In the genomic region with DNA sequence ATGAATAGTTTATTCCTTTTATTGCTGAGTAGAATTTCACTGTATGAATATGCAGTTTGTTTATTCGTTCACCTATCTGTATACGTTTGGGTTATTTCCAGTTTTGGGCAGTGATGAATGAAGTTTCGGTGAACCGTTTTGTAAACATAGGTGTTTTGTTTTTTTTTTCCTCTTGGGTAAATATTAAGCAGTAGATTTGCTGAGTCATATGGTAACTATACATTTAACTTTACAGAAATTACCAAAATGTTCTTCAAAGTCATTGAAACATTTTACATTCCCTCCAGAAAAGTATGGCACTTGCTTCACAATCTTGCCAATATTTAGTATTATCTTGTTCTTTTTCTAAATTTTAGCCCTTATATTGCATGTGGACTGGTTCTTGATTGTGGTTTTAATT, we compare ENCODE assay signal across 32 cellular contexts. TPM values are rescaled to one million over a fixed set of nuclear protein-coding genes. Genes with fewer than 3 reads are reported as not detected.
"Had no signal": no experiment of that assay in that cellular context is flagged by ENCODE, and none has a peak within 500 bp of the region (broad histone marks: within the 10 kb centered on the region; RNA-seq: fewer than 3 reads in every experiment).

No MANE protein-coding gene starts in this region.

- H3K4me3 ChIP-seq: ascending aorta, colonic mucosa, esophagus squamous epithelium, gastroesophageal sphincter, heart right ventricle, hepatocyte had no signal

- FAIRE-seq: endometrium, endothelial cell of umbilical vein had no signal

- H3K27ac ChIP-seq: ascending aorta, brain microvascular endothelial cell, colonic mucosa, epithelial cell of prostate, esophagus squamous epithelium, gastroesophageal sphincter, heart right ventricle, hepatocyte had no signal

- ATAC-seq: activated CD4-positive, alpha-beta T cell treated with anti-CD3 and anti-CD28 coated beads for 36 hours; activated CD8-positive, alpha-beta memory T cell treated with anti-CD3 and anti-CD28 coated beads, Interleukin-2, amount 10 ng/mL, durations not matched to agents 7 days and 5 days; activated CD8-positive, alpha-beta T cell treated with anti-CD3 and anti-CD28 coated beads, Interleukin-2, amount 10 ng/mL, durations not matched to agents 7 days and 5 days; activated naive CD4-positive, alpha-beta T cell treated with anti-CD3 and anti-CD28 coated beads, Interleukin-2, amount 50 U/mL, for 72 hours; gastroesophageal sphincter; heart right ventricle had no signal

- H3K9me3 ChIP-seq: colonic mucosa, esophagus squamous epithelium had no signal

- H3K27me3 ChIP-seq: ascending aorta, brain microvascular endothelial cell, gastroesophageal sphincter had no signal

- H3K4me1 ChIP-seq: ascending aorta, colonic mucosa had no signal

- H2AFZ ChIP-seq: hepatocyte had no signal

- H3K79me2 ChIP-seq: hepatocyte had no signal

- DNase-seq: activated CD4-positive, alpha-beta memory T cell treated with anti-CD3 and anti-CD28 coated beads for 36 hours; activated CD4-positive, alpha-beta T cell treated with anti-CD3 and anti-CD28 coated beads for 36 hours; activated CD4-positive, alpha-beta T cell treated with anti-CD3 and anti-CD28 coated beads, Interleukin-2, amount 10 ng/mL, durations not matched to agents 24 days and 14 days; activated CD4-positive, CD25-positive, alpha-beta regulatory T cell; activated CD4-positive, CD25-positive, alpha-beta regulatory T cell treated with anti-CD3 and anti-CD28 coated beads, Interleukin-2, amount 50 U/mL, for 72 hours; activated CD8-positive, alpha-beta memory T cell treated with anti-CD3 and anti-CD28 coated beads, Interleukin-2, amount 10 ng/mL, durations not matched to agents 7 days and 5 days; activated CD8-positive, alpha-beta memory T cell treated with anti-CD3 and anti-CD28 coated beads, Interleukin-2, amount 50 U/mL, for 4 hours; activated CD8-positive, alpha-beta T cell treated with anti-CD3 and anti-CD28 coated beads, Interleukin-2, amount 10 ng/mL, durations not matched to agents 7 days and 5 days; activated effector memory CD4-positive, alpha-beta T cell treated with anti-CD3 and anti-CD28 coated beads, Interleukin-2, amount 50 U/mL, for 16 hours; activated naive CD4-positive, alpha-beta T cell; activated naive CD4-positive, alpha-beta T cell treated with anti-CD3 and anti-CD28 coated beads, Interleukin-2, amount 10 ng/mL, durations not matched to agents 7 days and 5 days; activated naive CD8-positive, alpha-beta T cell treated with anti-CD3 and anti-CD28 coated beads, Interleukin-2, amount 10 ng/mL, durations not matched to agents 7 days and 5 days; activated T-cell treated with anti-CD3 and anti-CD28 coated beads, Interleukin-2, amount 50 U/mL, for 1 hour; activated T-cell treated with anti-CD3 and anti-CD28 coated beads, Interleukin-2, amount 50 U/mL, for 48 hours; brain microvascular endothelial cell; caudate nucleus; colonic mucosa; effector CD8-positive, alpha-beta T cell; esophagus squamous epithelium; foreskin melanocyte; heart right ventricle; T-helper 2 cell had no signal

- H3K36me3 ChIP-seq: ascending aorta, brain microvascular endothelial cell, colonic mucosa, esophagus squamous epithelium, gastroesophageal sphincter, heart right ventricle had no signal

- H3K4me2 ChIP-seq: hepatocyte had no signal

RNA-seq across cellular contexts. Expression of gene ABCC9, which starts 3.8 kb away (rescaled TPM):
- total RNA-seq: activated CD4-positive, alpha-beta memory T cell treated with anti-CD3 and anti-CD28 coated beads for 36 hours; activated CD4-positive, alpha-beta T cell treated with anti-CD3 and anti-CD28 coated beads for 36 hours; activated CD4-positive, alpha-beta T cell treated with anti-CD3 and anti-CD28 coated beads, Interleukin-2, amount 10 ng/mL, durations not matched to agents 24 days and 14 days; activated CD8-positive, alpha-beta memory T cell treated with anti-CD3 and anti-CD28 coated beads for 36 hours; activated CD8-positive, alpha-beta T cell treated with anti-CD3 and anti-CD28 coated beads, Interleukin-2, amount 10 ng/mL, durations not matched to agents 7 days and 5 days; activated naive CD4-positive, alpha-beta T cell treated with anti-CD3 and anti-CD28 coated beads, Interleukin-2, amount 50 U/mL, for 72 hours; activated naive CD8-positive, alpha-beta T cell treated with anti-CD3 and anti-CD28 coated beads, Interleukin-2, amount 10 ng/mL, durations not matched to agents 7 days and 5 days; activated T-helper 1 cell treated with anti-CD3 and anti-CD28 coated beads, Interleukin-12 subunit alpha, Interleukin-12 subunit beta, Interleukin-2, Interleukin-4 antibody, amounts not matched to agents 30 ng/mL and 10 ng/mL and 1 ng/mL, durations not matched to agents 14 hours and 24 hours and 36 hours; dermis microvascular lymphatic vessel endothelial cell; endothelial cell of umbilical vein had no signal
